ENCODE assay signal across 8 cellular contexts in genomic region chr18:55234366-55235093, GRCh38.
DNase-seq lines count a peak whose midpoint lies in the region; ATAC-seq and TF ChIP-seq lines count a peak whose summit lies in the region.

No MANE protein-coding gene starts in this region.

- CTCF ChIA-PET in Caco-2 (lab: Charles Lee), result interaction anchor here (0.5 to 1.2 kb wide), 6 partner anchors 27 to 1336 kb away, joined by 3 to 5 read pairs (median 3); no protein-coding TSS in a partner anchor
- CTCF ChIA-PET in naive thymus-derived CD4-positive, alpha-beta T cell (lab: Charles Lee), result interaction anchor here (0.6 to 0.7 kb wide), 2 partner anchors 818 to 1970 kb away, joined by 3 to 4 read pairs; no protein-coding TSS in a partner anchor

- peaks cover 58% of the 10 kb centered on the region for H3K36me3 Mint-ChIP-seq in Caco-2 (ENCODE audit: insufficient read depth, unreplicated experiment)
- H3K36me3 Mint-ChIP-seq in naive thymus-derived CD4-positive, alpha-beta T cell, result no peaks in the 10 kb centered on the region

- H3K36me3 ChIP-seq in Caco-2 (ENCODE audit: control insufficient read depth, insufficient read depth, low read length), result no peaks in the 10 kb centered on the region
- H3K36me3 ChIP-seq in naive thymus-derived CD4-positive, alpha-beta T cell (ENCODE audit: control insufficient read depth in 2 of 3, insufficient read depth in 3 of 3, low read length in 3 of 3), result no peaks in the 10 kb centered on the region

- H3K9me3 ChIP-seq in Caco-2, result no peaks in the 10 kb centered on the region
- H3K9me3 ChIP-seq in naive thymus-derived CD4-positive, alpha-beta T cell (ENCODE audit: control insufficient read depth in 2 of 3, low read length in 3 of 3), result no peaks in the 10 kb centered on the region

- no peaks in the 10 kb centered on the region for H3K27me3 ChIP-seq in Caco-2 (replicated peaks; ENCODE audit: control insufficient read depth, insufficient read depth, low read length)
- no peaks in the 10 kb centered on the region for H3K27me3 ChIP-seq in naive thymus-derived CD4-positive, alpha-beta T cell (ENCODE audit: control insufficient read depth in 2 of 2, insufficient read depth in 2 of 2, low read length in 2 of 2)

- no peak overlapping the region for H3K4me3 ChIP-seq in Caco-2 (ENCODE audit: low read depth, low read length)
- no peak overlapping the region for H3K4me3 ChIP-seq in naive thymus-derived CD4-positive, alpha-beta T cell (ENCODE audit: low read length)

- no peaks in the 10 kb centered on the region for H3K4me1 Mint-ChIP-seq in Caco-2 (ENCODE audit: low read depth, unreplicated experiment)
- peaks cover 0 to 4% (median 0%) of the 10 kb centered on the region in 7 donors for H3K4me1 Mint-ChIP-seq in naive thymus-derived CD4-positive, alpha-beta T cell

- no peak overlapping the region for H3K27ac Mint-ChIP-seq in Caco-2 (ENCODE audit: unreplicated experiment)
- H3K27ac Mint-ChIP-seq in naive thymus-derived CD4-positive, alpha-beta T cell, result no peak overlapping the region

- H3K9me3 Mint-ChIP-seq in Caco-2 (ENCODE audit: unreplicated experiment), result no peaks in the 10 kb centered on the region
- peaks cover 0 to 5% (median 0%) of the 10 kb centered on the region in 11 donors for H3K9me3 Mint-ChIP-seq in naive thymus-derived CD4-positive, alpha-beta T cell

- peak; percentile 50 to 64 for TF ChIP-seq CTCF in Caco-2 (IDR thresholded peaks at IDR 0.05; ENCODE audit: insufficient read depth in 1 of 2, low read depth in 1 of 2, low read length in 1 of 2, severe bottlenecking in 1 of 2, unreplicated experiment in 1 of 2)

- no peak overlapping the region for H3K27ac ChIP-seq in naive thymus-derived CD4-positive, alpha-beta T cell (ENCODE audit: low read depth, low read length)

- DNase-seq in Caco-2, result peak; percentile 60 to 61
- DNase-seq in HK-2 (ENCODE audit: unreplicated experiment), result peak; percentile 66
- DNase-seq in NCI-H69 (lab: John Stamatoyannopoulos, UW), result peak; percentile 99
- peak; percentile 2 to 3 for DNase-seq in activated CD8-positive, alpha-beta memory T cell treated with anti-CD3 and anti-CD28 coated beads for 4 hours (ENCODE audit: low read depth in 2 of 2)
- DNase-seq in naive thymus-derived CD4-positive, alpha-beta T cell, result peak in 7 of 9 donors; percentile 7 to 51 (median 17)
- peak in 4 of 6 experiments; percentile 1 to 30 (median 10) for DNase-seq in stimulated activated naive CD4-positive, alpha-beta T cell (lab: John Stamatoyannopoulos, UW)

- H3K4me1 ChIP-seq in Caco-2, result peaks cover 9% of the 10 kb centered on the region; the same call in 1 of the 2 replicates
- no peaks in the 10 kb centered on the region for H3K4me1 ChIP-seq in naive thymus-derived CD4-positive, alpha-beta T cell (ENCODE audit: control insufficient read depth in 2 of 2, insufficient read depth in 2 of 2, low read length in 2 of 2)

- no TSS peak for BruUV-seq in Caco-2 (replicated peaks; lab: Mats Ljungman, UMichigan)

- intact Hi-C loops in Caco-2 (cut with micrococcal nuclease; ENCODE audit: unreplicated experiment), result loop anchor here (2.0 to 10.0 kb wide), 5 partner anchors 40 to 1343 kb away; no protein-coding TSS in a partner anchor
- intact Hi-C loops in naive thymus-derived CD4-positive, alpha-beta T cell (cut with micrococcal nuclease), result loop anchor here (1.0 to 10.0 kb wide), 7 partner anchors 40 to 1480 kb away; partner anchors contain the start of gene TCF4 (in 1 of the 2)

- POLR2A ChIA-PET in Caco-2 (lab: Charles Lee), result no interaction called here
- POLR2A ChIA-PET in naive thymus-derived CD4-positive, alpha-beta T cell (lab: Charles Lee), result no interaction called here

- ATAC-seq in GM21360 (IDR thresholded peaks at IDR 0.05; ENCODE audit: unreplicated experiment), result peak; percentile 58
- ATAC-seq in esophagus mucosa, result peak; percentile 86
- ATAC-seq in naive thymus-derived CD4-positive, alpha-beta T cell, result peak; percentile 78

- H3K27me3 Mint-ChIP-seq in Caco-2 (ENCODE audit: insufficient read depth, unreplicated experiment), result no peaks in the 10 kb centered on the region
- no peaks in the 10 kb centered on the region for H3K27me3 Mint-ChIP-seq in naive thymus-derived CD4-positive, alpha-beta T cell

- no peak overlapping the region for H3K4me3 Mint-ChIP-seq in Caco-2 (ENCODE audit: unreplicated experiment)
- H3K4me3 Mint-ChIP-seq in naive thymus-derived CD4-positive, alpha-beta T cell, result no peak overlapping the region

Comparison
In these comparisons a context has a peak if more than half of its experiments do, and no peak if none do; other contexts are left out.
1. DNase-seq: peak in every context shown above with its lines; median percentile 99 in NCI-H69; 66 in HK-2; 60 in Caco-2; 17 in naive thymus-derived CD4-positive, alpha-beta T cell; 10 in stimulated activated naive CD4-positive, alpha-beta T cell; 2 in activated CD8-positive, alpha-beta memory T cell treated with anti-CD3 and anti-CD28 coated beads for 4 hours.